In genomic region chr2:84946204-84947009, GRCh38 we compare ENCODE assay signal across 1 cellular context.
TF ChIP-seq lines count a peak whose summit lies in the region.

No MANE protein-coding gene starts in this region.

TF ChIP-seq in GM12878, 131 proteins besides CTCF, POLR2A, EP300 and RAD21 (continued from another document):
- TF ChIP-seq, protein P1, sequence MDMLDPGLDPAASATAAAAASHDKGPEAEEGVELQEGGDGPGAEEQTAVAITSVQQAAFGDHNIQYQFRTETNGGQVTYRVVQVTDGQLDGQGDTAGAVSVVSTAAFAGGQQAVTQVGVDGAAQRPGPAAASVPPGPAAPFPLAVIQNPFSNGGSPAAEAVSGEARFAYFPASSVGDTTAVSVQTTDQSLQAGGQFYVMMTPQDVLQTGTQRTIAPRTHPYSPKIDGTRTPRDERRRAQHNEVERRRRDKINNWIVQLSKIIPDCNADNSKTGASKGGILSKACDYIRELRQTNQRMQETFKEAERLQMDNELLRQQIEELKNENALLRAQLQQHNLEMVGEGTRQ (IDR thresholded peaks at IDR 0.05; ENCODE audit: borderline replicate concordance, low read depth, low read length) = no peak
- TF ChIP-seq JUND (IDR thresholded peaks at IDR 0.05; ENCODE audit: low read depth, low read length) (no peak), SMAD1 (IDR thresholded peaks at IDR 0.05; ENCODE audit: low read depth, partially characterized antibody) (peak; percentile 74), CHD2 (IDR thresholded peaks at IDR 0.05; ENCODE audit: borderline replicate concordance, low read depth, low read length) (no peak; the same call in 1 of the 2 replicates), NRF1 (conservative IDR thresholded peaks at IDR 0.05; ENCODE audit: low read depth, low read length) (no peak)
- TF ChIP-seq, protein P2, sequence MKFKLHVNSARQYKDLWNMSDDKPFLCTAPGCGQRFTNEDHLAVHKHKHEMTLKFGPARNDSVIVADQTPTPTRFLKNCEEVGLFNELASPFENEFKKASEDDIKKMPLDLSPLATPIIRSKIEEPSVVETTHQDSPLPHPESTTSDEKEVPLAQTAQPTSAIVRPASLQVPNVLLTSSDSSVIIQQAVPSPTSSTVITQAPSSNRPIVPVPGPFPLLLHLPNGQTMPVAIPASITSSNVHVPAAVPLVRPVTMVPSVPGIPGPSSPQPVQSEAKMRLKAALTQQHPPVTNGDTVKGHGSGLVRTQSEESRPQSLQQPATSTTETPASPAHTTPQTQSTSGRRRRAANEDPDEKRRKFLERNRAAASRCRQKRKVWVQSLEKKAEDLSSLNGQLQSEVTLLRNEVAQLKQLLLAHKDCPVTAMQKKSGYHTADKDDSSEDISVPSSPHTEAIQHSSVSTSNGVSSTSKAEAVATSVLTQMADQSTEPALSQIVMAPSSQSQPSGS (IDR thresholded peaks at IDR 0.05; ENCODE audit: low read length) = no peak
